In genomic region chr3:81760924-81761903, GRCh38 we compare ENCODE assay signal across 8 cellular contexts. TPM values are rescaled to one million over a fixed set of nuclear protein-coding genes. Genes with fewer than 3 reads are reported as not detected.
DNase-seq lines count a peak whose midpoint lies in the region; ATAC-seq, FAIRE-seq and TF ChIP-seq lines count a peak whose summit lies in the region.

TSS of gene GBE1 (minus strand) at chr3:81761645. CDS start at chr3:81761517, 128 bp downstream.

- no peaks in the 10 kb centered on the region for H3K27me3 Mint-ChIP-seq in T-helper 1 cell treated with Interleukin-12 subunit alpha and Interleukin-12 subunit beta and Interleukin-4 antibody, amounts not matched to agents 30 μg/mL and 1 μg/mL, for 36 hours (ENCODE audit: low read depth)

- FAIRE-seq in urothelium cell line (lab: Jason Lieb, UNC) = no peak

- in situ Hi-C loops in GM13976 (cut with MboI; ENCODE audit: low sequenced_read_pairs, unreplicated experiment) = no loop called here

- peak within 1 kb of the TSS; percentile 73 to 78 for H3K4me3 ChIP-seq in right atrium auricular region
- peak within 1 kb of the TSS; percentile 64 for H3K4me3 ChIP-seq in psoas muscle

- peaks cover 15% of the 10 kb centered on the region for H3K36me3 ChIP-seq in right atrium auricular region
- H3K36me3 ChIP-seq in psoas muscle (ENCODE audit: insufficient read depth in 1 of 2, low read depth in 1 of 2) = peaks cover 9 to 32% of the 10 kb centered on the region in 2 donors

- H3K27ac ChIP-seq in right atrium auricular region (peak within 1 kb of the TSS; percentile 98 to 99), psoas muscle (peak within 1 kb of the TSS; percentile 92)

- H3K4me1 Mint-ChIP-seq in T-helper 1 cell treated with Interleukin-12 subunit alpha and Interleukin-12 subunit beta and Interleukin-4 antibody, amounts not matched to agents 30 μg/mL and 1 μg/mL, for 36 hours (ENCODE audit: low read depth) = peaks cover 35% of the 10 kb centered on the region

- H3K27ac Mint-ChIP-seq in T-helper 1 cell treated with Interleukin-12 subunit alpha and Interleukin-12 subunit beta and Interleukin-4 antibody, amounts not matched to agents 30 μg/mL and 1 μg/mL, for 36 hours = peak within 1 kb of the TSS; percentile 98

- peak; percentile 93 for ATAC-seq in HG02840 (IDR thresholded peaks at IDR 0.05; ENCODE audit: low FRiP score, unreplicated experiment)
- peak; percentile 87 to 90 (median 88) for ATAC-seq in psoas muscle

- H3K9me3 Mint-ChIP-seq in T-helper 1 cell treated with Interleukin-12 subunit alpha and Interleukin-12 subunit beta and Interleukin-4 antibody, amounts not matched to agents 30 μg/mL and 1 μg/mL, for 36 hours = peaks cover 7% of the 10 kb centered on the region

- intact Hi-C loops in psoas muscle (cut with DNase I) = loop anchor here in 1 of 2 donors (2.0 to 5.0 kb wide), 2 partner anchors 16 to 61 kb away; no protein-coding TSS in a partner anchor

- H3K4me3 Mint-ChIP-seq in T-helper 1 cell treated with Interleukin-12 subunit alpha and Interleukin-12 subunit beta and Interleukin-4 antibody, amounts not matched to agents 30 μg/mL and 1 μg/mL, for 36 hours = peak within 1 kb of the TSS; percentile 94

- WGBS in psoas muscle, 3 donors = 0 to 1% (median 0%) methylated on average over 74 to 88 of the region's 88 CpGs

- H3K27me3 ChIP-seq in right atrium auricular region (no peaks in the 10 kb centered on the region), psoas muscle (ENCODE audit: insufficient read depth in 3 of 3, low read length in 2 of 3) (no peaks in the 10 kb centered on the region)

- DNase-seq in GM13976 (ENCODE audit: low spot score) (peak; percentile 91), NCI-H1436 (lab: John Stamatoyannopoulos, UW) (peak; percentile 80), amygdala (lab: John Stamatoyannopoulos, UW) (peak; percentile 33 to 99 (median 88)), right atrium auricular region (ENCODE audit: low spot score) (peak; percentile 98), psoas muscle (peak; percentile 96 to 98), urothelium cell line (ENCODE audit: low spot score) (peak; percentile 91)

- H3K9me3 ChIP-seq in right atrium auricular region (no peaks in the 10 kb centered on the region), psoas muscle (no peaks in the 10 kb centered on the region)

- H3K4me1 ChIP-seq in right atrium auricular region = peaks cover 0 to 51% of the 10 kb centered on the region in 2 donors
- peaks cover 67% of the 10 kb centered on the region for H3K4me1 ChIP-seq in psoas muscle

- peaks cover 29% of the 10 kb centered on the region for H3K36me3 Mint-ChIP-seq in T-helper 1 cell treated with Interleukin-12 subunit alpha and Interleukin-12 subunit beta and Interleukin-4 antibody, amounts not matched to agents 30 μg/mL and 1 μg/mL, for 36 hours (ENCODE audit: low read depth)

- no peak for TF ChIP-seq CTCF in GM13976 (IDR thresholded peaks at IDR 0.05; ENCODE audit: borderline replicate concordance, control extremely low read depth, extremely low read depth, insufficient read depth, missing control alignments)
- TF ChIP-seq CTCF in right atrium auricular region (IDR thresholded peaks at IDR 0.05) = peak in 1 of 2 donors; percentile 57
- peak; percentile 24 for TF ChIP-seq CTCF in psoas muscle (IDR thresholded peaks at IDR 0.05)

RNA-seq across cellular contexts. Expression of gene GBE1, which starts in this region (rescaled TPM):
- total RNA-seq in right atrium auricular region (10 to 100 TPM; 52.5 to 72.6 TPM), psoas muscle (100 to 1,000 TPM in 3 of 4 donors, 10 to 100 TPM in 1; 99.7 to 261 (median 185) TPM)
- 100 to 1,000 TPM; 112 to 290 (median 198) TPM for polyA plus RNA-seq in psoas muscle

Comparison
In these comparisons a context has a peak if more than half of its experiments do, and no peak if none do; other contexts are left out.
1. Peak in every context shown above with its lines: DNase-seq, ATAC-seq, H3K4me3 ChIP-seq and H3K27ac ChIP-seq.